In genomic region chr22:37905534-37906363, GRCh38 we compare ENCODE assay signal across 8 cellular contexts. TPM values are rescaled to one million over a fixed set of nuclear protein-coding genes. Genes with fewer than 3 reads are reported as not detected.
DNase-seq lines count a peak whose midpoint lies in the region; ATAC-seq and TF ChIP-seq lines count a peak whose summit lies in the region.

MICALL1 (plus strand) TSS chr22:37906297; CDS start chr22:37906423, 126 bp downstream.

- H3K27ac ChIP-seq in Peyer's patch = peak within 1 kb of the TSS; percentile 85 to 92 (median 88)
- no peak within 1 kb of the TSS for H3K27ac ChIP-seq in neural progenitor cell
- peak within 1 kb of the TSS; percentile 88 for H3K27ac ChIP-seq in suprapubic skin

- H3K36me3 Mint-ChIP-seq in neural progenitor cell = peaks cover 4% of the 10 kb centered on the region

- H3K27me3 ChIP-seq in Peyer's patch = no peaks in the 10 kb centered on the region
- no peaks in the 10 kb centered on the region for H3K27me3 ChIP-seq in neural progenitor cell
- H3K27me3 ChIP-seq in suprapubic skin = no peaks in the 10 kb centered on the region

- DNase-seq in AG10803 (ENCODE audit: low read depth) (peak; percentile 78), Peyer's patch (peak; percentile 76 to 88 (median 87)), fibroblast of the conjunctiva (ENCODE audit: low read depth) (peak; percentile 72), neural progenitor cell (ENCODE audit: low spot score) (peak; percentile 93), suprapubic skin (ENCODE audit: low spot score in 2 of 2) (no peak)
- DNase-seq in activated effector memory CD4-positive, alpha-beta T cell treated with Interleukin-2 at 50 U/mL for 16 hours = peak; percentile 55

- peaks cover 12% of the 10 kb centered on the region for H4K20me1 ChIP-seq in neural progenitor cell (ENCODE audit: low read depth)

- H3K4me2 ChIP-seq in neural progenitor cell = peak within 1 kb of the TSS; percentile 97

- peak within 1 kb of the TSS; percentile 3 for H3K27ac Mint-ChIP-seq in neural progenitor cell

- H3K27me3 Mint-ChIP-seq in neural progenitor cell (ENCODE audit: insufficient read depth, low read depth) = no peaks in the 10 kb centered on the region

- H3K36me3 ChIP-seq in Peyer's patch (no peaks in the 10 kb centered on the region), neural progenitor cell (no peaks in the 10 kb centered on the region), suprapubic skin (no peaks in the 10 kb centered on the region)

- peaks cover 39% of the 10 kb centered on the region for H3K4me1 Mint-ChIP-seq in neural progenitor cell

- H3K9ac ChIP-seq in neural progenitor cell = no peak within 1 kb of the TSS

- H3K4me3 ChIP-seq in AG10803 (ENCODE audit: low read length) (peak within 1 kb of the TSS; percentile 86), Peyer's patch (peak within 1 kb of the TSS; percentile 76 to 97 (median 90)), neural progenitor cell (peak within 1 kb of the TSS; percentile 80), suprapubic skin (peak within 1 kb of the TSS; percentile 66)

- WGBS in suprapubic skin = 9% methylated on average over 38 of the region's 90 CpGs

- no peak for TF ChIP-seq EP300 in suprapubic skin (IDR thresholded peaks at IDR 0.05)

- H3K4me3 Mint-ChIP-seq in neural progenitor cell = peak within 1 kb of the TSS; percentile 85

- H3K79me2 ChIP-seq in neural progenitor cell (ENCODE audit: low read depth) = peaks cover 6% of the 10 kb centered on the region

- peak in 1 of 2 donors; percentile 71 for TF ChIP-seq POLR2A in Peyer's patch (IDR thresholded peaks at IDR 0.05)
- no peak for TF ChIP-seq POLR2A in suprapubic skin (IDR thresholded peaks at IDR 0.05)

- peaks cover 18% of the 10 kb centered on the region for H3F3A ChIP-seq in neural progenitor cell (ENCODE audit: low read depth)

- no peaks in the 10 kb centered on the region for H3K9me3 Mint-ChIP-seq in neural progenitor cell

- H2AFZ ChIP-seq in neural progenitor cell (replicated peaks) = peak within 1 kb of the TSS; percentile 95

- TF ChIP-seq CTCF in AG10803 (conservative IDR thresholded peaks at IDR 0.05; ENCODE audit: low read length) (no peak), Peyer's patch (IDR thresholded peaks at IDR 0.05) (peak in 5 of 6 experiments; percentile 4 to 71 (median 52)), neural progenitor cell (IDR thresholded peaks at IDR 0.05) (peak; percentile 23), suprapubic skin (IDR thresholded peaks at IDR 0.05) (peak in 1 of 2 donors; percentile 20)

- ATAC-seq in GM18909 (IDR thresholded peaks at IDR 0.05; ENCODE audit: poor library complexity, unreplicated experiment) (peak; percentile 78), HG03432 (IDR thresholded peaks at IDR 0.05; ENCODE audit: unreplicated experiment) (peak; percentile 81)

- H3K4me1 ChIP-seq in Peyer's patch (peaks cover 0 to 9% (median 6%) of the 10 kb centered on the region in 4 donors), neural progenitor cell (peaks cover 24% of the 10 kb centered on the region), suprapubic skin (peaks cover 62% of the 10 kb centered on the region)

- H3K9me3 ChIP-seq in Peyer's patch (no peaks in the 10 kb centered on the region), neural progenitor cell (ENCODE audit: low read depth) (no peaks in the 10 kb centered on the region), suprapubic skin (no peaks in the 10 kb centered on the region)

RNA-seq across cellular contexts. Expression of gene MICALL1, which starts in this region (rescaled TPM):
- 10 to 100 TPM; 24.5 to 49.0 (median 31.8) TPM for total RNA-seq in Peyer's patch
- 5.0 and 14.3 TPM in 2 replicates for total RNA-seq in neural progenitor cell (ENCODE audit: low replicate concordance)
- total RNA-seq in suprapubic skin = 100 to 1,000 TPM; 125 to 157 (median 131) TPM

Comparison
In these comparisons a context has a peak if more than half of its experiments do, and no peak if none do; other contexts are left out.
1. DNase-seq: peak in AG10803 (single experiment), Peyer's patch (3 of 3), activated effector memory CD4-positive, alpha-beta T cell treated with Interleukin-2 at 50 U/mL for 16 hours (single experiment), fibroblast of the conjunctiva (single experiment) and neural progenitor cell (single experiment); none in suprapubic skin (0 of 2).
2. Peak in every context shown above with its lines, with median percentiles within 50 percentile points of each other: H3K4me3 ChIP-seq.